In the genomic region with DNA sequence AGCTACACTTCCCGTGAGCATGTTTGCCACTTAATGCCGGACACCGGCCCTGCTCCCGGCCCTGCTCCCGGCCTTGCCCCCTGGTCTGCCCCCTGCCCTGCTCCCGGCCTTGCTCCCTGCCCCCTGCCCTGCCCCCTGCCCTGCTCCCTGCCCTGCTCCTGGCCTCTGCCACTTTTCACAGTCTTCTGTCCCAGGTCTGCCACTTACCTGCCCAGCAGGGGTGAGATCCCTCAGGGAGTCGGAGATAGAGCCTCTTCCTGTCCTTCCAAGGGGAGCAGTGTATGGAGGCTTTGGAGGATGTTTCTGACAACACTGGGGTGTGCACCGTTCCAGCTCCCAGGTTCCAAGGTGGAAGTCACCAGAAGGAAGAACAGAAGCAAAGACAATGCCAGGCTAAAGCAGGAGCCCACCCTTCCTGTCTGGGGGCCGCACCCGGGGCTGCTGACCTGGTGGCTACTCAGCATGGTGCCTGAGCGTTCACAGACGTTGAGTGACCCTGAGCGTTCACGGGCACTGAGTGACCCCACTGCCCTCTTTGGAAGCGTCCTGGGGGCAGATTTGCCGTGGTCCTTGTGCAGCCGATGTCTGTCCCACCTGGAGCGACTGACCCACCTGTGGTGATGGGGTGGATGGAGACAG, we compare ENCODE assay signal across 1 cellular context.
A peak's percentile ranks its signal among the peaks of the same experiment; 100 is the strongest.
TF ChIP-seq lines count a peak whose summit lies in the region.

No MANE protein-coding gene starts in this region.

TF ChIP-seq in GM12878, 131 proteins besides CTCF, POLR2A, EP300 and RAD21 (continued from another document):
- TF ChIP-seq, protein P1, sequence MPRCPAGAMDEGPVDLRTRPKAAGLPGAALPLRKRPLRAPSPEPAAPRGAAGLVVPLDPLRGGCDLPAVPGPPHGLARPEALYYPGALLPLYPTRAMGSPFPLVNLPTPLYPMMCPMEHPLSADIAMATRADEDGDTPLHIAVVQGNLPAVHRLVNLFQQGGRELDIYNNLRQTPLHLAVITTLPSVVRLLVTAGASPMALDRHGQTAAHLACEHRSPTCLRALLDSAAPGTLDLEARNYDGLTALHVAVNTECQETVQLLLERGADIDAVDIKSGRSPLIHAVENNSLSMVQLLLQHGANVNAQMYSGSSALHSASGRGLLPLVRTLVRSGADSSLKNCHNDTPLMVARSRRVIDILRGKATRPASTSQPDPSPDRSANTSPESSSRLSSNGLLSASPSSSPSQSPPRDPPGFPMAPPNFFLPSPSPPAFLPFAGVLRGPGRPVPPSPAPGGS (IDR thresholded peaks at IDR 0.05; ENCODE audit: borderline replicate concordance, insufficient read depth, low read depth, low read length, poor library complexity, severe bottlenecking): peak; percentile 22
